8 cellular contexts compared by ENCODE assay signal in the genomic region with DNA sequence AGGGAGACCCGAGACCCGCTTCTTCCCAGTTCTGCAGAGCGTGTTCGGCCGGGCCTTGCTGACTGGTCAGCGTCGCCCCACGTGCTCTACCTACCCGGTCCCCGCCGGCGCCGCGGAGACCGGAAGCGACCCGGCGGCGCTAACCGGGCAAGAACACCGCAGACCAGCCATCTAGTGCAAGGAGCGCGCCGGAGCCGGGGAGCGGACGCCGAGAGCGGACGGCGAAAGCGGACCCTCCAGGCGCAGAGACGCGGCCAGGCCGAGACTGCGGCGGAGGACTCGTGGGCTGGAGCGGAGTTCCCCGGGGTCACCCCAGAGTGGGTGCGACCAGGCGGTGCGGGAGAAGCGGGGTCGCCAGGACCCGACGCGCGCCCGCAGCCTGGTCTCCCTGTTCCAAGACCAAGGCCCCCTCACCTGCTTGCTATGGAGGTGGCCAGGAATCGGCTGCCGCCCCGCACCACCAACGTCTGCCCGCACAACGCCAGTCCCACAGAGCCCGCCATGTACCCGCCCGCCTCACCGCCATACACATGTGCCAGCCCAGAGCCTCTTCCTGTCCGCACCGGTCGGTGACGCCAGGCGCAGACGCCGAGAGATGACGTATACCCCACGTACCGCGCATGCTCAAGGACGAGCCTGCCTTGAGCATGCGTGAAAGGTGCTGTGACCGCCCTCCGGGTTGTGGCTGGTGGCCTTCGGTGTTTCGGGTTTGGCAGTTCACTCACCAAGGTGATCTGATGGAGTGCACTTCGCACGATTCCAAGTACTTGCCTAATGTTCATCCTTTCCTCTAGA. TPM values are rescaled to one million over a fixed set of nuclear protein-coding genes. Genes with fewer than 3 reads are reported as not detected.
DNase-seq lines count a peak whose midpoint lies in the region; ATAC-seq and TF ChIP-seq lines count a peak whose summit lies in the region.

A gene with protein sequence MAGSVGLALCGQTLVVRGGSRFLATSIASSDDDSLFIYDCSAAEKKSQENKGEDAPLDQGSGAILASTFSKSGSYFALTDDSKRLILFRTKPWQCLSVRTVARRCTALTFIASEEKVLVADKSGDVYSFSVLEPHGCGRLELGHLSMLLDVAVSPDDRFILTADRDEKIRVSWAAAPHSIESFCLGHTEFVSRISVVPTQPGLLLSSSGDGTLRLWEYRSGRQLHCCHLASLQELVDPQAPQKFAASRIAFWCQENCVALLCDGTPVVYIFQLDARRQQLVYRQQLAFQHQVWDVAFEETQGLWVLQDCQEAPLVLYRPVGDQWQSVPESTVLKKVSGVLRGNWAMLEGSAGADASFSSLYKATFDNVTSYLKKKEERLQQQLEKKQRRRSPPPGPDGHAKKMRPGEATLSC (minus strand): TSS at position 547 of the 795 bp plus-strand sequence. CDS start 44 bp downstream, at position 503.

- peaks cover 17 to 27% of the 10 kb centered on the region in 2 donors for H3K36me3 Mint-ChIP-seq in CD14-positive monocyte

- DNase-seq in CD14-positive monocyte (ENCODE audit: low spot score) (peak; percentile 97), NCI-H748 (lab: John Stamatoyannopoulos, UW; ENCODE audit: unreplicated experiment) (peak; percentile 95), cortex of kidney (lab: John Stamatoyannopoulos, UW) (peak; percentile 61), left kidney (ENCODE audit: low read depth, low spot score) (peak; percentile 99)
- peak; percentile 99 for DNase-seq in activated CD4-positive, alpha-beta T cell treated with anti-CD3 and anti-CD28 coated beads, Interleukin-2, amount 50 U/mL, for 1 hour
- DNase-seq in stimulated activated CD4-positive, alpha-beta T cell treated with anti-CD3 and anti-CD28 coated beads, Interleukin-1b, Interleukin-23, amount 100 ng/mL, for 48 hours: peak; percentile 99

- no peak for TF ChIP-seq CTCF in CD14-positive monocyte (IDR thresholded peaks at IDR 0.05)

- H3K4me3 Mint-ChIP-seq in CD14-positive monocyte: peak within 1 kb of the TSS; percentile 86 to 98

- intact Hi-C loops in CD14-positive monocyte (cut with micrococcal nuclease): loop anchor here (1.0 to 5.0 kb wide), 2 partner anchors 14 to 93 kb away; a partner anchor contains a TSS

- H3K9me3 Mint-ChIP-seq in CD14-positive monocyte: no peaks in the 10 kb centered on the region

- peak within 1 kb of the TSS; percentile 94 to 97 (median 95) for H3K27ac Mint-ChIP-seq in CD14-positive monocyte

- peaks cover 20% of the 10 kb centered on the region for H3K4me1 Mint-ChIP-seq in CD14-positive monocyte

- H3K27me3 Mint-ChIP-seq in CD14-positive monocyte (ENCODE audit: low read depth in 3 of 3): peaks cover 0 to 2% (median 1%) of the 10 kb centered on the region in 3 donors

- ATAC-seq in GM19395 (IDR thresholded peaks at IDR 0.05; ENCODE audit: unreplicated experiment) (peak; percentile 81), HG03558 (IDR thresholded peaks at IDR 0.05; ENCODE audit: extremely low read depth, unreplicated experiment) (peak; percentile 63)

RNA-seq across cellular contexts. Expression of the gene that starts here (rescaled TPM):
- 1 to 10 TPM; 2.9 to 3.6 TPM for polyA plus RNA-seq in CD14-positive monocyte

Comparison
In these comparisons a context has a peak if more than half of its experiments do, and no peak if none do; other contexts are left out.
1. Peak in every context shown above with its lines: DNase-seq and ATAC-seq.